Comparison of ENCODE assay signal across 8 cellular contexts in genomic region chr5:177447611-177448243, GRCh38. TPM values are rescaled to one million over a fixed set of nuclear protein-coding genes. Genes with fewer than 3 reads are reported as not detected.
DNase-seq lines count a peak whose midpoint lies in the region; ATAC-seq, FAIRE-seq and TF ChIP-seq lines count a peak whose summit lies in the region.

No MANE protein-coding gene starts in this region.

- H3K9me3 Mint-ChIP-seq in activated CD4-positive, alpha-beta T cell treated with anti-CD3 and anti-CD28 coated beads, Interleukin-2, amount 10 ng/mL, durations not matched to agents 7 days and 5 days: no peaks in the 10 kb centered on the region

- H3K27ac Mint-ChIP-seq in activated CD4-positive, alpha-beta T cell treated with anti-CD3 and anti-CD28 coated beads, Interleukin-2, amount 10 ng/mL, durations not matched to agents 7 days and 5 days: peak overlapping the region; percentile 73

- TF ChIP-seq CTCF in astrocyte of the cerebellum (IDR thresholded peaks at IDR 0.05; ENCODE audit: low read depth, low read length, missing control alignments): no peak

- no peak for ATAC-seq in activated CD4-positive, CD25-positive, alpha-beta regulatory T cell treated with anti-CD3 and anti-CD28 coated beads, Interleukin-2, amount 50 U/mL, for 24 hours

- peaks cover 47% of the 10 kb centered on the region for H3K4me1 Mint-ChIP-seq in activated CD4-positive, alpha-beta T cell treated with anti-CD3 and anti-CD28 coated beads, Interleukin-2, amount 10 ng/mL, durations not matched to agents 7 days and 5 days

- FAIRE-seq in small intestine (lab: Jason Lieb, UNC): no peak

- H3K4me3 Mint-ChIP-seq in activated CD4-positive, alpha-beta T cell treated with anti-CD3 and anti-CD28 coated beads, Interleukin-2, amount 10 ng/mL, durations not matched to agents 7 days and 5 days: peak overlapping the region; percentile 53

- peak; percentile 26 for DNase-seq in activated CD4-positive, alpha-beta T cell treated with anti-CD3 and anti-CD28 coated beads, Interleukin-2, amount 10 ng/mL, durations not matched to agents 7 days and 5 days
- DNase-seq in activated CD4-positive, alpha-beta T cell treated with anti-CD3 and anti-CD28 coated beads, Interleukin-2, amount 50 U/mL, for 4 hours: no peak
- DNase-seq in NCI-H2196 (lab: John Stamatoyannopoulos, UW; ENCODE audit: unreplicated experiment): peak; percentile 83
- peak; percentile 32 for DNase-seq in astrocyte of the cerebellum (ENCODE audit: low read depth)
- DNase-seq in small intestine: peak; percentile 42
- DNase-seq in Kasumi-1 (lab: John Stamatoyannopoulos, UW): no peak

- H3K36me3 ChIP-seq in small intestine (ENCODE audit: control insufficient read depth in 2 of 2, insufficient read depth in 2 of 2, low read length in 2 of 2): no peaks in the 10 kb centered on the region

- no peak overlapping the region for H3K27ac ChIP-seq in small intestine (ENCODE audit: low read depth in 1 of 2, low read length in 1 of 2)

- in situ Hi-C loops in astrocyte of the cerebellum (cut with HindIII; ENCODE audit: low sequenced_read_pairs): loop anchor here (5.0 kb wide), 1 partner anchor 125 kb away; no protein-coding TSS in a partner anchor

- H3K4me3 ChIP-seq in astrocyte of the cerebellum (ENCODE audit: low read depth, low read length): peak overlapping the region; percentile 54
- H3K4me3 ChIP-seq in iPS-18c (ENCODE audit: insufficient read depth, low read depth, low read length): peak overlapping the region; percentile 47
- H3K4me3 ChIP-seq in small intestine (ENCODE audit: low read depth in 1 of 2, low read length in 2 of 2): no peak overlapping the region

- H3K9me3 ChIP-seq in iPS-18c (ENCODE audit: control insufficient read depth, insufficient read depth, low read length) (peaks cover 4% of the 10 kb centered on the region), small intestine (ENCODE audit: control insufficient read depth, low read depth) (no peaks in the 10 kb centered on the region)

- no peaks in the 10 kb centered on the region for H3K27me3 ChIP-seq in small intestine (ENCODE audit: control insufficient read depth in 2 of 2, insufficient read depth in 2 of 2, low read length in 2 of 2)

- CTCF ChIA-PET in activated CD4-positive, alpha-beta T cell treated with anti-CD3 and anti-CD28 coated beads, Interleukin-2, amount 10 ng/mL, durations not matched to agents 7 days and 5 days (lab: Charles Lee): interaction anchor here (0.9 to 46.8 kb wide), 7 partner anchors 6 to 138 kb away, joined by 3 to 1643 read pairs (median 5); partner anchors contain the start of genes F12, GRK6, PFN3 and PRR7

- WGBS in small intestine, 3 donors: 4 to 11% (median 6%) methylated on average over 21 to 23 of the region's 23 CpGs

- POLR2A ChIA-PET in activated CD4-positive, alpha-beta T cell treated with anti-CD3 and anti-CD28 coated beads, Interleukin-2, amount 10 ng/mL, durations not matched to agents 7 days and 5 days (lab: Charles Lee): interaction anchor here (0.8 kb wide), 1 partner anchor 43 kb away, joined by 4 read pairs; no protein-coding TSS in a partner anchor

- H3K27me3 Mint-ChIP-seq in activated CD4-positive, alpha-beta T cell treated with anti-CD3 and anti-CD28 coated beads, Interleukin-2, amount 10 ng/mL, durations not matched to agents 7 days and 5 days: peaks cover 8% of the 10 kb centered on the region

- peaks cover 3% of the 10 kb centered on the region for H3K36me3 Mint-ChIP-seq in activated CD4-positive, alpha-beta T cell treated with anti-CD3 and anti-CD28 coated beads, Interleukin-2, amount 10 ng/mL, durations not matched to agents 7 days and 5 days (ENCODE audit: low read depth)

- peaks cover 0 to 2% of the 10 kb centered on the region in 2 donors for H3K4me1 ChIP-seq in small intestine (ENCODE audit: control insufficient read depth in 2 of 2, insufficient read depth in 1 of 2, low read depth in 1 of 2, low read length in 1 of 2)

RNA-seq across cellular contexts. Expression of gene PRR7, which starts 1.1 kb away (rescaled TPM):
- 1 to 10 TPM; 5.3 to 9.7 TPM for total RNA-seq in activated CD4-positive, alpha-beta T cell treated with anti-CD3 and anti-CD28 coated beads, Interleukin-2, amount 10 ng/mL, durations not matched to agents 7 days and 5 days
- 1 to 10 TPM; 1.1 to 3.7 (median 3.0) TPM for polyA plus RNA-seq in small intestine

RNA-seq across cellular contexts. Expression of gene GRK6, which starts 21.3 kb away (rescaled TPM):
- total RNA-seq in activated CD4-positive, alpha-beta T cell treated with anti-CD3 and anti-CD28 coated beads, Interleukin-2, amount 10 ng/mL, durations not matched to agents 7 days and 5 days: 100 to 1,000 TPM; 242 to 296 TPM
- polyA plus RNA-seq in small intestine: 10 to 100 TPM; 20.4 to 29.5 (median 28.5) TPM

RNA-seq across cellular contexts. Expression of gene DBN1, which starts 25.7 kb away (rescaled TPM):
- 1 to 10 TPM; 4.2 to 4.8 TPM for total RNA-seq in activated CD4-positive, alpha-beta T cell treated with anti-CD3 and anti-CD28 coated beads, Interleukin-2, amount 10 ng/mL, durations not matched to agents 7 days and 5 days
- polyA plus RNA-seq in small intestine: 10 to 100 TPM in 1 of 3 donors, 1 to 10 TPM in 2; 1.6 to 32.0 (median 5.1) TPM

RNA-seq across cellular contexts. Expression of gene F12, which starts 38.4 kb away (rescaled TPM):
- total RNA-seq in activated CD4-positive, alpha-beta T cell treated with anti-CD3 and anti-CD28 coated beads, Interleukin-2, amount 10 ng/mL, durations not matched to agents 7 days and 5 days: under 1 TPM; 0.22 to 0.60 TPM
- polyA plus RNA-seq in small intestine: 10 to 100 TPM; 17.0 to 22.4 (median 20.3) TPM

RNA-seq across cellular contexts. Expression of gene PFN3, which starts 47.3 kb away (rescaled TPM):
- total RNA-seq in activated CD4-positive, alpha-beta T cell treated with anti-CD3 and anti-CD28 coated beads, Interleukin-2, amount 10 ng/mL, durations not matched to agents 7 days and 5 days: not detected
- not detected for polyA plus RNA-seq in small intestine

Comparison
In these comparisons a context has a peak if more than half of its experiments do, and no peak if none do; other contexts are left out.
1. DNase-seq: peak in activated CD4-positive, alpha-beta T cell treated with anti-CD3 and anti-CD28 coated beads, Interleukin-2, amount 10 ng/mL, durations not matched to agents 7 days and 5 days (single experiment), NCI-H2196 (single experiment), astrocyte of the cerebellum (single experiment) and small intestine (single experiment); none in activated CD4-positive, alpha-beta T cell treated with anti-CD3 and anti-CD28 coated beads, Interleukin-2, amount 50 U/mL, for 4 hours (0 of 2) and Kasumi-1 (0 of 2).
2. H3K4me3 ChIP-seq: peak in astrocyte of the cerebellum (single experiment) and iPS-18c (single experiment); none in small intestine (0 of 2).